Comparison of ENCODE assay signal across 9 cellular contexts in genomic region chr7:27098493-27099223, GRCh38. TPM values are rescaled to one million over a fixed set of nuclear protein-coding genes. Genes with fewer than 3 reads are reported as not detected.
DNase-seq lines count a peak whose midpoint lies in the region; ATAC-seq and TF ChIP-seq lines count a peak whose summit lies in the region.
"Had no signal": no experiment of that assay in that cellular context is flagged by ENCODE, and none has a peak within 500 bp of the region (broad histone marks: within the 10 kb centered on the region; RNA-seq: fewer than 3 reads in every experiment).

No MANE protein-coding gene starts in this region.

- TF ChIP-seq CTCF in uterus (IDR thresholded peaks at IDR 0.05), result no peak

- H3K27ac ChIP-seq in ectodermal cell (ENCODE audit: insufficient read depth, low read depth, low read length, poor library complexity, severe bottlenecking) (peak overlapping the region; percentile 55), uterus (peak overlapping the region; percentile 76 to 83)
- H3K27ac ChIP-seq: BLaER1 treated with 17β-estradiol and CSF1 and Interleukin-3, amounts not matched to agents 10 nM and 100 nM had no signal

- H3K36me3 Mint-ChIP-seq in activated naive CD4-positive, alpha-beta T cell treated with anti-CD3 and anti-CD28 coated beads, Interleukin-2, amount 50 U/mL, for 24 hours, result peaks cover 16% of the 10 kb centered on the region
- peaks cover 3% of the 10 kb centered on the region for H3K36me3 Mint-ChIP-seq in activated naive CD4-positive, alpha-beta T cell treated with anti-CD3 and anti-CD28 coated beads for 36 hours (ENCODE audit: low read depth)

- H3K4me3 ChIP-seq in ectodermal cell (ENCODE audit: insufficient read depth, low read depth, low read length) (peak overlapping the region; percentile 57), uterus (peak overlapping the region; percentile 17 to 22), MG63 (no peak overlapping the region)
- H3K4me3 ChIP-seq: BLaER1 treated with 17β-estradiol and CSF1 and Interleukin-3, amounts not matched to agents 10 nM and 100 nM had no signal

- peaks cover 64% of the 10 kb centered on the region for H3K27me3 Mint-ChIP-seq in activated naive CD4-positive, alpha-beta T cell treated with anti-CD3 and anti-CD28 coated beads, Interleukin-2, amount 50 U/mL, for 24 hours
- H3K27me3 Mint-ChIP-seq in activated naive CD4-positive, alpha-beta T cell treated with anti-CD3 and anti-CD28 coated beads for 36 hours (ENCODE audit: low read depth), result peaks cover 80% of the 10 kb centered on the region

- no peak for DNase-seq in activated naive CD4-positive, alpha-beta T cell treated with anti-CD3 and anti-CD28 coated beads for 36 hours
- DNase-seq in myocyte (ENCODE audit: low read depth), result peak; percentile 71
- DNase-seq in uterus, result peak; percentile 64 to 75
- DNase-seq in NCI-H1092 treated with DMSO at 0.1 percent for 48 hours (lab: John Stamatoyannopoulos, UW), result no peak
- DNase-seq in MG63, result no peak

- no peaks in the 10 kb centered on the region for H3K9me3 Mint-ChIP-seq in activated naive CD4-positive, alpha-beta T cell treated with anti-CD3 and anti-CD28 coated beads, Interleukin-2, amount 50 U/mL, for 24 hours
- H3K9me3 Mint-ChIP-seq in activated naive CD4-positive, alpha-beta T cell treated with anti-CD3 and anti-CD28 coated beads for 36 hours, result no peaks in the 10 kb centered on the region

- WGBS in ectodermal cell, 2 experiments, result 2 to 3% methylated on average over 40 of the region's 40 CpGs

- no peak for ATAC-seq in HG03039 (IDR thresholded peaks at IDR 0.05; ENCODE audit: unreplicated experiment)

- H3K36me3 ChIP-seq in ectodermal cell (ENCODE audit: control insufficient read depth, insufficient read depth, low read length) (no peaks in the 10 kb centered on the region), uterus (no peaks in the 10 kb centered on the region), MG63 (peaks cover 20% of the 10 kb centered on the region)
- H3K36me3 ChIP-seq: BLaER1 treated with 17β-estradiol and CSF1 and Interleukin-3, amounts not matched to agents 10 nM and 100 nM had no signal

- H3K27me3 ChIP-seq in ectodermal cell (ENCODE audit: control insufficient read depth, insufficient read depth, low read length, poor library complexity, severe bottlenecking), result peaks cover 100% of the 10 kb centered on the region
- H3K27me3 ChIP-seq in uterus, result no peaks in the 10 kb centered on the region
- H3K27me3 ChIP-seq in MG63, result no peaks in the 10 kb centered on the region

- H3K4me1 ChIP-seq in ectodermal cell (ENCODE audit: control insufficient read depth, insufficient read depth, low read length) (peaks cover 5% of the 10 kb centered on the region), uterus (peaks cover 8 to 13% of the 10 kb centered on the region in 2 donors)
- H3K4me1 ChIP-seq: BLaER1 treated with 17β-estradiol and CSF1 and Interleukin-3, amounts not matched to agents 10 nM and 100 nM had no signal

- peaks cover 34% of the 10 kb centered on the region for H3K4me1 Mint-ChIP-seq in activated naive CD4-positive, alpha-beta T cell treated with anti-CD3 and anti-CD28 coated beads, Interleukin-2, amount 50 U/mL, for 24 hours
- peaks cover 34% of the 10 kb centered on the region for H3K4me1 Mint-ChIP-seq in activated naive CD4-positive, alpha-beta T cell treated with anti-CD3 and anti-CD28 coated beads for 36 hours (ENCODE audit: low read depth)

- H3K9me3 ChIP-seq in ectodermal cell (ENCODE audit: control insufficient read depth, low read length) (no peaks in the 10 kb centered on the region), uterus (no peaks in the 10 kb centered on the region), MG63 (no peaks in the 10 kb centered on the region)

- CTCF ChIA-PET in activated naive CD4-positive, alpha-beta T cell treated with anti-CD3 and anti-CD28 coated beads for 36 hours (lab: Charles Lee), result interaction anchor here (0.5 kb wide), 1 partner anchor 417 kb away, joined by 3 read pairs; no protein-coding TSS in a partner anchor

- peak in 1 of 2 donors; percentile 11 for TF ChIP-seq POLR2A in uterus (IDR thresholded peaks at IDR 0.05)

- intact Hi-C loops in activated naive CD4-positive, alpha-beta T cell treated with anti-CD3 and anti-CD28 coated beads for 36 hours (cut with micrococcal nuclease), result loop anchor here (5.0 to 10.0 kb wide), 2 partner anchors 146 to 1241 kb away; partner anchors contain the start of gene EVX1
- intact Hi-C loops in uterus (cut with DNase I; ENCODE audit: low total_unique reads), result loop anchor here (10.0 kb wide), 1 partner anchor 46 kb away; the partner anchor contains the start of genes HOXA5 and HOXA6

- no peak overlapping the region for H3K27ac Mint-ChIP-seq in activated naive CD4-positive, alpha-beta T cell treated with anti-CD3 and anti-CD28 coated beads, Interleukin-2, amount 50 U/mL, for 24 hours
- H3K27ac Mint-ChIP-seq in activated naive CD4-positive, alpha-beta T cell treated with anti-CD3 and anti-CD28 coated beads for 36 hours, result no peak overlapping the region

- peak overlapping the region; percentile 7 for H3K4me3 Mint-ChIP-seq in activated naive CD4-positive, alpha-beta T cell treated with anti-CD3 and anti-CD28 coated beads, Interleukin-2, amount 50 U/mL, for 24 hours
- H3K4me3 Mint-ChIP-seq in activated naive CD4-positive, alpha-beta T cell treated with anti-CD3 and anti-CD28 coated beads for 36 hours, result no peak overlapping the region

RNA-seq across cellular contexts. Expression of gene HOXA1, which starts 2.9 kb away (rescaled TPM):
- total RNA-seq in activated naive CD4-positive, alpha-beta T cell treated with anti-CD3 and anti-CD28 coated beads for 36 hours, result under 1 TPM; 0.24 to 0.30 TPM
- 2.7 TPM for polyA plus RNA-seq in ectodermal cell (2013, experiment 1 of 4)
- polyA plus RNA-seq in ectodermal cell (2013, experiment 2 of 4), result 1.7 TPM
- 4.2 TPM for polyA plus RNA-seq in ectodermal cell (2013, experiment 3 of 4)
- polyA plus RNA-seq in ectodermal cell (2013, experiment 4 of 4), result 2.9 TPM
- total RNA-seq in myocyte (4.5 and 5.5 TPM in 2 replicates), uterus (1 to 10 TPM in 3 of 4 donors, under 1 TPM in 1; 0.28 to 2.0 (median 1.5) TPM)
- 3.3 TPM for polyA plus RNA-seq in myocyte (2012)
- 0.27 and 1.1 TPM in 2 replicates for total RNA-seq in MG63 (2014; rRNA removed; shearing (Covaris generic); ENCODE audit: low replicate concordance)

RNA-seq across cellular contexts. Expression of gene HOXA2, which starts 3.8 kb away (rescaled TPM):
- total RNA-seq in activated naive CD4-positive, alpha-beta T cell treated with anti-CD3 and anti-CD28 coated beads for 36 hours, result not detected
- 11.3 TPM for polyA plus RNA-seq in ectodermal cell (2013, experiment 1 of 4)
- polyA plus RNA-seq in ectodermal cell (2013, experiment 2 of 4), result 6.1 TPM
- 14.3 TPM for polyA plus RNA-seq in ectodermal cell (2013, experiment 3 of 4)
- polyA plus RNA-seq in ectodermal cell (2013, experiment 4 of 4), result 17.5 TPM
- total RNA-seq in myocyte (0.42 and 0.56 TPM in 2 replicates), uterus (1 to 10 TPM in 2 of 4 donors, not detected in 2; 1.8 to 6.5 TPM)
- polyA plus RNA-seq in myocyte (2012), result 0.40 TPM
- total RNA-seq in MG63 (2014; rRNA removed; shearing (Covaris generic); ENCODE audit: low replicate concordance), result 0.35 TPM in 1 of 2 replicates, not detected in the other

RNA-seq across cellular contexts. Expression of gene HOXA4, which starts 31.9 kb away (rescaled TPM):
- under 1 TPM in 1 of 2 experiments, not detected in 1; 0.14 TPM for total RNA-seq in activated naive CD4-positive, alpha-beta T cell treated with anti-CD3 and anti-CD28 coated beads for 36 hours
- polyA plus RNA-seq in ectodermal cell (2013, experiment 1 of 4), result not detected
- not detected for polyA plus RNA-seq in ectodermal cell (2013, experiment 2 of 4)
- not detected for polyA plus RNA-seq in ectodermal cell (2013, experiment 3 of 4)
- polyA plus RNA-seq in ectodermal cell (2013, experiment 4 of 4), result not detected
- total RNA-seq in myocyte (5.0 and 6.7 TPM in 2 replicates), uterus (1 to 10 TPM in 1 of 4 donors, under 1 TPM in 2, not detected in 1; 0.14 to 7.7 (median 0.26) TPM)
- polyA plus RNA-seq in myocyte (2012), result 10.5 TPM
- total RNA-seq in MG63 (2014; rRNA removed; shearing (Covaris generic); ENCODE audit: low replicate concordance), result 1.5 TPM in 1 of 2 replicates, not detected in the other

RNA-seq across cellular contexts. Expression of gene HOXA5, which starts 44.8 kb away (rescaled TPM):
- total RNA-seq in activated naive CD4-positive, alpha-beta T cell treated with anti-CD3 and anti-CD28 coated beads for 36 hours, result not detected
- polyA plus RNA-seq in ectodermal cell (2013, experiment 1 of 4), result not detected
- 0.23 TPM for polyA plus RNA-seq in ectodermal cell (2013, experiment 2 of 4)
- polyA plus RNA-seq in ectodermal cell (2013, experiment 3 of 4), result 0.75 TPM
- 1.1 TPM for polyA plus RNA-seq in ectodermal cell (2013, experiment 4 of 4)
- total RNA-seq in myocyte (5.7 and 8.8 TPM in 2 replicates), uterus (10 to 100 TPM; 10.7 to 61.0 (median 18.9) TPM)
- polyA plus RNA-seq in myocyte (2012), result 4.2 TPM
- 1.7 and 2.7 TPM in 2 replicates for total RNA-seq in MG63 (2014; rRNA removed; shearing (Covaris generic); ENCODE audit: low replicate concordance)

RNA-seq across cellular contexts. Expression of gene HOXA6, which starts 48.9 kb away (rescaled TPM):
- not detected for total RNA-seq in activated naive CD4-positive, alpha-beta T cell treated with anti-CD3 and anti-CD28 coated beads for 36 hours
- not detected for polyA plus RNA-seq in ectodermal cell (2013, experiment 1 of 4)
- not detected for polyA plus RNA-seq in ectodermal cell (2013, experiment 2 of 4)
- 0.27 TPM for polyA plus RNA-seq in ectodermal cell (2013, experiment 3 of 4)
- polyA plus RNA-seq in ectodermal cell (2013, experiment 4 of 4), result 0.49 TPM
- 0.80 and 1.0 TPM in 2 replicates for total RNA-seq in myocyte
- polyA plus RNA-seq in myocyte (2012), result 1.1 TPM
- 10 to 100 TPM in 3 of 4 donors, 1 to 10 TPM in 1; 1.8 to 19.1 (median 15.4) TPM for total RNA-seq in uterus
- 0.82 and 5.1 TPM in 2 replicates for total RNA-seq in MG63 (2014; rRNA removed; shearing (Covaris generic); ENCODE audit: low replicate concordance)

Comparison
In these comparisons a context has a peak if more than half of its experiments do, and no peak if none do; other contexts are left out.
1. DNase-seq: peak in myocyte (single experiment) and uterus (2 of 2); none in activated naive CD4-positive, alpha-beta T cell treated with anti-CD3 and anti-CD28 coated beads for 36 hours (single experiment), NCI-H1092 treated with DMSO at 0.1 percent for 48 hours (single experiment) and MG63 (single experiment).